Comparison of ENCODE assay signal across 2 cellular contexts in the genomic region with DNA sequence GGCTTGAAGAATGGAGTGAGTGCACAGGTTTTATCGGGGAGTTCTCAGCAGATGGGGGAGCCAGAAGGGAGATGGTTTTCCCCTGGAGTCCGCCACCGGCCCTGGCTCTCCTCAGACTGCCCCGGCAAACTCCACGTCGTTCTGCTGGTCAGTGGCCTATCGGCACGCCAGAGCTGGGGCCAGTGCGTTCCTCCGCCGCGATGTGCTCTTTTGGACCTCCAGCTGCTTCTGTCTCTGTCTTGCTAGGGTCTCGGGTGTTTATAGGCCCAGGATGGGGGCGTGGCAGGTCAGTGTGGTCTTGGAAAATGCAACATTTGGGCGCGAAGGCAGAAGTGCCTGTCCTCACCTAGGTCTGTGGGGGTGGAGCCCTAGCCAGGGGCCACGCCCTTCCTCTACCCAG.
TF ChIP-seq lines count a peak whose summit lies in the region.

No MANE protein-coding gene starts in this region.

TF ChIP-seq in GM23338, 12 proteins besides CTCF, POLR2A, EP300 and RAD21:
- TF ChIP-seq, protein P1, sequence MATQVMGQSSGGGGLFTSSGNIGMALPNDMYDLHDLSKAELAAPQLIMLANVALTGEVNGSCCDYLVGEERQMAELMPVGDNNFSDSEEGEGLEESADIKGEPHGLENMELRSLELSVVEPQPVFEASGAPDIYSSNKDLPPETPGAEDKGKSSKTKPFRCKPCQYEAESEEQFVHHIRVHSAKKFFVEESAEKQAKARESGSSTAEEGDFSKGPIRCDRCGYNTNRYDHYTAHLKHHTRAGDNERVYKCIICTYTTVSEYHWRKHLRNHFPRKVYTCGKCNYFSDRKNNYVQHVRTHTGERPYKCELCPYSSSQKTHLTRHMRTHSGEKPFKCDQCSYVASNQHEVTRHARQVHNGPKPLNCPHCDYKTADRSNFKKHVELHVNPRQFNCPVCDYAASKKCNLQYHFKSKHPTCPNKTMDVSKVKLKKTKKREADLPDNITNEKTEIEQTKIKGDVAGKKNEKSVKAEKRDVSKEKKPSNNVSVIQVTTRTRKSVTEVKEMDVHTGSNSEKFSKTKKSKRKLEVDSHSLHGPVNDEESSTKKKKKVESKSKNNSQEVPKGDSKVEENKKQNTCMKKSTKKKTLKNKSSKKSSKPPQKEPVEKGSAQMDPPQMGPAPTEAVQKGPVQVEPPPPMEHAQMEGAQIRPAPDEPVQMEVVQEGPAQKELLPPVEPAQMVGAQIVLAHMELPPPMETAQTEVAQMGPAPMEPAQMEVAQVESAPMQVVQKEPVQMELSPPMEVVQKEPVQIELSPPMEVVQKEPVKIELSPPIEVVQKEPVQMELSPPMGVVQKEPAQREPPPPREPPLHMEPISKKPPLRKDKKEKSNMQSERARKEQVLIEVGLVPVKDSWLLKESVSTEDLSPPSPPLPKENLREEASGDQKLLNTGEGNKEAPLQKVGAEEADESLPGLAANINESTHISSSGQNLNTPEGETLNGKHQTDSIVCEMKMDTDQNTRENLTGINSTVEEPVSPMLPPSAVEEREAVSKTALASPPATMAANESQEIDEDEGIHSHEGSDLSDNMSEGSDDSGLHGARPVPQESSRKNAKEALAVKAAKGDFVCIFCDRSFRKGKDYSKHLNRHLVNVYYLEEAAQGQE (IDR thresholded peaks at IDR 0.05; ENCODE audit: unreplicated experiment) = no peak
- TF ChIP-seq POLR2AphosphoS5 (IDR thresholded peaks at IDR 0.05; ENCODE audit: low read depth) (no peak), ZNF331 (CRISPR knock-in tag; IDR thresholded peaks at IDR 0.05; ENCODE audit: low read depth) (no peak), CREB1 (CRISPR knock-in tag; IDR thresholded peaks at IDR 0.05; ENCODE audit: low read depth) (no peak), NANOG (IDR thresholded peaks at IDR 0.05; ENCODE audit: borderline replicate concordance) (no peak), JUNB (IDR thresholded peaks at IDR 0.05; ENCODE audit: unreplicated experiment) (no peak), ZNF114 (CRISPR knock-in tag; IDR thresholded peaks at IDR 0.05) (no peak), STAT1 (IDR thresholded peaks at IDR 0.05; ENCODE audit: unreplicated experiment) (no peak)
- TF ChIP-seq, protein P2, sequence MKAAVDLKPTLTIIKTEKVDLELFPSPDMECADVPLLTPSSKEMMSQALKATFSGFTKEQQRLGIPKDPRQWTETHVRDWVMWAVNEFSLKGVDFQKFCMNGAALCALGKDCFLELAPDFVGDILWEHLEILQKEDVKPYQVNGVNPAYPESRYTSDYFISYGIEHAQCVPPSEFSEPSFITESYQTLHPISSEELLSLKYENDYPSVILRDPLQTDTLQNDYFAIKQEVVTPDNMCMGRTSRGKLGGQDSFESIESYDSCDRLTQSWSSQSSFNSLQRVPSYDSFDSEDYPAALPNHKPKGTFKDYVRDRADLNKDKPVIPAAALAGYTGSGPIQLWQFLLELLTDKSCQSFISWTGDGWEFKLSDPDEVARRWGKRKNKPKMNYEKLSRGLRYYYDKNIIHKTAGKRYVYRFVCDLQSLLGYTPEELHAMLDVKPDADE (IDR thresholded peaks at IDR 0.05) = no peak
- TF ChIP-seq, protein P3, sequence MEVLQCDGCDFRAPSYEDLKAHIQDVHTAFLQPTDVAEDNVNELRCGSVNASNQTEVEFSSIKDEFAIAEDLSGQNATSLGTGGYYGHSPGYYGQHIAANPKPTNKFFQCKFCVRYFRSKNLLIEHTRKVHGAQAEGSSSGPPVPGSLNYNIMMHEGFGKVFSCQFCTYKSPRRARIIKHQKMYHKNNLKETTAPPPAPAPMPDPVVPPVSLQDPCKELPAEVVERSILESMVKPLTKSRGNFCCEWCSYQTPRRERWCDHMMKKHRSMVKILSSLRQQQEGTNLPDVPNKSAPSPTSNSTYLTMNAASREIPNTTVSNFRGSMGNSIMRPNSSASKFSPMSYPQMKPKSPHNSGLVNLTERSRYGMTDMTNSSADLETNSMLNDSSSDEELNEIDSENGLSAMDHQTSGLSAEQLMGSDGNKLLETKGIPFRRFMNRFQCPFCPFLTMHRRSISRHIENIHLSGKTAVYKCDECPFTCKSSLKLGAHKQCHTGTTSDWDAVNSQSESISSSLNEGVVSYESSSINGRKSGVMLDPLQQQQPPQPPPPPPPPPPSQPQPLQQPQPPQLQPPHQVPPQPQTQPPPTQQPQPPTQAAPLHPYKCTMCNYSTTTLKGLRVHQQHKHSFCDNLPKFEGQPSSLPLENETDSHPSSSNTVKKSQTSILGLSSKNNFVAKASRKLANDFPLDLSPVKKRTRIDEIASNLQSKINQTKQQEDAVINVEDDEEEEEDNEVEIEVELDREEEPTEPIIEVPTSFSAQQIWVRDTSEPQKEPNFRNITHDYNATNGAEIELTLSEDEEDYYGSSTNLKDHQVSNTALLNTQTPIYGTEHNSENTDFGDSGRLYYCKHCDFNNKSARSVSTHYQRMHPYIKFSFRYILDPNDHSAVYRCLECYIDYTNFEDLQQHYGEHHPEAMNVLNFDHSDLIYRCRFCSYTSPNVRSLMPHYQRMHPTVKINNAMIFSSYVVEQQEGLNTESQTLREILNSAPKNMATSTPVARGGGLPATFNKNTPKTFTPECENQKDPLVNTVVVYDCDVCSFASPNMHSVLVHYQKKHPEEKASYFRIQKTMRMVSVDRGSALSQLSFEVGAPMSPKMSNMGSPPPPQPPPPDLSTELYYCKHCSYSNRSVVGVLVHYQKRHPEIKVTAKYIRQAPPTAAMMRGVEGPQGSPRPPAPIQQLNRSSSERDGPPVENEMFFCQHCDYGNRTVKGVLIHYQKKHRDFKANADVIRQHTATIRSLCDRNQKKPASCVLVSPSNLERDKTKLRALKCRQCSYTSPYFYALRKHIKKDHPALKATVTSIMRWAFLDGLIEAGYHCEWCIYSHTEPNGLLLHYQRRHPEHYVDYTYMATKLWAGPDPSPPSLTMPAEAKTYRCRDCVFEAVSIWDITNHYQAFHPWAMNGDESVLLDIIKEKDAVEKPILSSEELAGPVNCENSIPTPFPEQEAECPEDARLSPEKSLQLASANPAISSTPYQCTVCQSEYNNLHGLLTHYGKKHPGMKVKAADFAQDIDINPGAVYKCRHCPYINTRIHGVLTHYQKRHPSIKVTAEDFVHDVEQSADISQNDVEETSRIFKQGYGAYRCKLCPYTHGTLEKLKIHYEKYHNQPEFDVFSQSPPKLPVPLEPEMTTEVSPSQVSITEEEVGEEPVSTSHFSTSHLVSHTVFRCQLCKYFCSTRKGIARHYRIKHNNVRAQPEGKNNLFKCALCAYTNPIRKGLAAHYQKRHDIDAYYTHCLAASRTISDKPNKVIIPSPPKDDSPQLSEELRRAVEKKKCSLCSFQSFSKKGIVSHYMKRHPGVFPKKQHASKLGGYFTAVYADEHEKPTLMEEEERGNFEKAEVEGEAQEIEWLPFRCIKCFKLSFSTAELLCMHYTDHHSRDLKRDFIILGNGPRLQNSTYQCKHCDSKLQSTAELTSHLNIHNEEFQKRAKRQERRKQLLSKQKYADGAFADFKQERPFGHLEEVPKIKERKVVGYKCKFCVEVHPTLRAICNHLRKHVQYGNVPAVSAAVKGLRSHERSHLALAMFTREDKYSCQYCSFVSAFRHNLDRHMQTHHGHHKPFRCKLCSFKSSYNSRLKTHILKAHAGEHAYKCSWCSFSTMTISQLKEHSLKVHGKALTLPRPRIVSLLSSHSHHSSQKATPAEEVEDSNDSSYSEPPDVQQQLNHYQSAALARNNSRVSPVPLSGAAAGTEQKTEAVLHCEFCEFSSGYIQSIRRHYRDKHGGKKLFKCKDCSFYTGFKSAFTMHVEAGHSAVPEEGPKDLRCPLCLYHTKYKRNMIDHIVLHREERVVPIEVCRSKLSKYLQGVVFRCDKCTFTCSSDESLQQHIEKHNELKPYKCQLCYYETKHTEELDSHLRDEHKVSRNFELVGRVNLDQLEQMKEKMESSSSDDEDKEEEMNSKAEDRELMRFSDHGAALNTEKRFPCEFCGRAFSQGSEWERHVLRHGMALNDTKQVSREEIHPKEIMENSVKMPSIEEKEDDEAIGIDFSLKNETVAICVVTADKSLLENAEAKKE (CRISPR knock-in tag; IDR thresholded peaks at IDR 0.05) = no peak

TF ChIP-seq in HepG2, 621 proteins besides CTCF, POLR2A, EP300 and RAD21:
- TF ChIP-seq, protein P1 (IDR thresholded peaks at IDR 0.05; ENCODE audit: borderline replicate concordance in 1 of 2, low read depth in 1 of 2, low read length in 2 of 2) = no peak
- no peak for TF ChIP-seq YY1 (IDR thresholded peaks at IDR 0.05; ENCODE audit: insufficient read depth, insufficient replicate concordance, low read depth, low read length)
- TF ChIP-seq, protein P4, sequence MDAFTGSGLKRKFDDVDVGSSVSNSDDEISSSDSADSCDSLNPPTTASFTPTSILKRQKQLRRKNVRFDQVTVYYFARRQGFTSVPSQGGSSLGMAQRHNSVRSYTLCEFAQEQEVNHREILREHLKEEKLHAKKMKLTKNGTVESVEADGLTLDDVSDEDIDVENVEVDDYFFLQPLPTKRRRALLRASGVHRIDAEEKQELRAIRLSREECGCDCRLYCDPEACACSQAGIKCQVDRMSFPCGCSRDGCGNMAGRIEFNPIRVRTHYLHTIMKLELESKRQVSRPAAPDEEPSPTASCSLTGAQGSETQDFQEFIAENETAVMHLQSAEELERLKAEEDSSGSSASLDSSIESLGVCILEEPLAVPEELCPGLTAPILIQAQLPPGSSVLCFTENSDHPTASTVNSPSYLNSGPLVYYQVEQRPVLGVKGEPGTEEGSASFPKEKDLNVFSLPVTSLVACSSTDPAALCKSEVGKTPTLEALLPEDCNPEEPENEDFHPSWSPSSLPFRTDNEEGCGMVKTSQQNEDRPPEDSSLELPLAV (CRISPR knock-in tag; conservative IDR thresholded peaks at IDR 0.05; ENCODE audit: low read depth) = no peak
- TF ChIP-seq ZBTB20 (CRISPR knock-in tag; IDR thresholded peaks at IDR 0.05; ENCODE audit: borderline replicate concordance, low read depth) = no peak
- TF ChIP-seq, protein P5, sequence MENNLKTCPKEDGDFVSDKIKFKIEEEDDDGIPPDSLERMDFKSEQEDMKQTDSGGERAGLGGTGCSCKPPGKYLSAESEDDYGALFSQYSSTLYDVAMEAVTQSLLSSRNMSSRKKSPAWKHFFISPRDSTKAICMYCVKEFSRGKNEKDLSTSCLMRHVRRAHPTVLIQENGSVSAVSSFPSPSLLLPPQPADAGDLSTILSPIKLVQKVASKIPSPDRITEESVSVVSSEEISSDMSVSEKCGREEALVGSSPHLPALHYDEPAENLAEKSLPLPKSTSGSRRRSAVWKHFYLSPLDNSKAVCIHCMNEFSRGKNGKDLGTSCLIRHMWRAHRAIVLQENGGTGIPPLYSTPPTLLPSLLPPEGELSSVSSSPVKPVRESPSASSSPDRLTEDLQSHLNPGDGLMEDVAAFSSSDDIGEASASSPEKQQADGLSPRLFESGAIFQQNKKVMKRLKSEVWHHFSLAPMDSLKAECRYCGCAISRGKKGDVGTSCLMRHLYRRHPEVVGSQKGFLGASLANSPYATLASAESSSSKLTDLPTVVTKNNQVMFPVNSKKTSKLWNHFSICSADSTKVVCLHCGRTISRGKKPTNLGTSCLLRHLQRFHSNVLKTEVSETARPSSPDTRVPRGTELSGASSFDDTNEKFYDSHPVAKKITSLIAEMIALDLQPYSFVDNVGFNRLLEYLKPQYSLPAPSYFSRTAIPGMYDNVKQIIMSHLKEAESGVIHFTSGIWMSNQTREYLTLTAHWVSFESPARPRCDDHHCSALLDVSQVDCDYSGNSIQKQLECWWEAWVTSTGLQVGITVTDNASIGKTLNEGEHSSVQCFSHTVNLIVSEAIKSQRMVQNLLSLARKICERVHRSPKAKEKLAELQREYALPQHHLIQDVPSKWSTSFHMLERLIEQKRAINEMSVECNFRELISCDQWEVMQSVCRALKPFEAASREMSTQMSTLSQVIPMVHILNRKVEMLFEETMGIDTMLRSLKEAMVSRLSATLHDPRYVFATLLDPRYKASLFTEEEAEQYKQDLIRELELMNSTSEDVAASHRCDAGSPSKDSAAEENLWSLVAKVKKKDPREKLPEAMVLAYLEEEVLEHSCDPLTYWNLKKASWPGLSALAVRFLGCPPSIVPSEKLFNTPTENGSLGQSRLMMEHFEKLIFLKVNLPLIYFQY (CRISPR knock-in tag; IDR thresholded peaks at IDR 0.05; ENCODE audit: borderline replicate concordance) = no peak
